24 cellular contexts compared by ENCODE assay signal in the genomic region with DNA sequence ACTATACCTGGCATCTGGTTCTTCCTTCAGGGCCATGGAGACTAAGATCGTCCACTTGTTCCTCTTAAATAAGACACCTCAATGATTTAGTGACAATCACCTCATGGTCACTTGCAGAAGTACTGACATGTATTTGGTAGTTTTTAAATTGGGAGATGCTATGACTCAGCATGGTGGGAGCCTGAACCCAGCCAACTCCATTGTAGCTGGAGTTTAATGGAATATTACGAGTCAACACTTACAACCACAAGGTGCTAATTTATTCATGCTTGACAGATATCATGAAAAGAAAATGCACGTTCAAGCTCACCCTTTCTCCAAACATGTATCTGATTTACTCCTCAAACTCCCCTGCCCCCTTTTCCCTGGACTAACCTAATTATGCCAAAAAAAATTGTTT. TPM values are rescaled to one million over a fixed set of nuclear protein-coding genes. Genes with fewer than 3 reads are reported as not detected.
"Had no signal": no experiment of that assay in that cellular context is flagged by ENCODE, and none has a peak within 500 bp of the region (broad histone marks: within the 10 kb centered on the region; RNA-seq: fewer than 3 reads in every experiment).

No MANE protein-coding gene starts in this region.

- H3K27ac ChIP-seq: heart left ventricle, parathyroid adenoma, prostate gland, spleen, testis, tibial nerve, upper lobe of right lung, vagina had no signal

- H3K9me3 Mint-ChIP-seq: nephron progenitor cell; stimulated activated naive B cell treated with anti-CD40 and anti-IgM and Interleukin-4, amounts not matched to agents 10 μg/mL and 1 μg/mL and 100 μg/mL, for 72 hours had no signal

- H3K36me3 ChIP-seq: heart left ventricle, prostate gland, spleen, tibial nerve, upper lobe of right lung, vagina had no signal

- H2AFZ ChIP-seq: parathyroid adenoma had no signal

- H3K36me3 Mint-ChIP-seq: stimulated activated naive B cell treated with anti-CD40 and anti-IgM and Interleukin-4, amounts not matched to agents 10 μg/mL and 1 μg/mL and 100 μg/mL, for 72 hours had no signal

- H3K9ac ChIP-seq: parathyroid adenoma had no signal

- H3K27ac Mint-ChIP-seq: naive thymus-derived CD4-positive, alpha-beta T cell; nephron progenitor cell; stimulated activated naive B cell treated with anti-CD40 and anti-IgM and Interleukin-4, amounts not matched to agents 10 μg/mL and 1 μg/mL and 100 μg/mL, for 72 hours; stimulated activated naive CD8-positive, alpha-beta T cell treated with anti-CD3 and anti-CD28 coated beads, Interleukin-15, amount 100 ng/mL, for 72 hours had no signal

- FAIRE-seq: endometrium, frontal cortex had no signal

- H3K9me3 ChIP-seq: heart left ventricle, prostate gland, spleen, testis, tibial nerve, upper lobe of right lung, vagina had no signal

- ATAC-seq: esophagus mucosa; heart left ventricle; naive thymus-derived CD4-positive, alpha-beta T cell; sciatic nerve; stimulated activated naive B cell treated with anti-CD40 and anti-IgM and Interleukin-4, amounts not matched to agents 10 μg/mL and 1 μg/mL and 100 μg/mL, for 72 hours; stimulated activated naive CD8-positive, alpha-beta T cell treated with anti-CD3 and anti-CD28 coated beads, Interleukin-15, amount 100 ng/mL, for 72 hours; upper lobe of right lung had no signal

- DNase-seq: effector CD8-positive, alpha-beta T cell; heart left ventricle; hippocampal formation; naive thymus-derived CD4-positive, alpha-beta T cell; nephron progenitor cell; retina; spleen; stimulated activated CD4-positive, alpha-beta T cell treated with anti-CD3 and anti-CD28 coated beads, Interleukin-15, amount 100 ng/mL, for 24 hours; stimulated activated CD4-positive, alpha-beta T cell treated with anti-CD3 and anti-CD28 coated beads, Interleukin-1b, Interleukin-23, amount 100 ng/mL, for 48 hours; stimulated activated CD4-positive, alpha-beta T cell treated with anti-CD3 and anti-CD28 coated beads, Interleukin-4, amount 100 ng/mL, for 24 hours; stimulated activated naive B cell treated with anti-CD40 and anti-IgM and Interleukin-4, amounts not matched to agents 10 μg/mL and 1 μg/mL and 100 μg/mL, for 72 hours; stimulated activated naive CD8-positive, alpha-beta T cell treated with anti-CD3 and anti-CD28 coated beads, Interleukin-15, amount 100 ng/mL, for 72 hours; testis; upper lobe of right lung had no signal

- H3K4me3 Mint-ChIP-seq: naive thymus-derived CD4-positive, alpha-beta T cell; nephron progenitor cell; stimulated activated naive B cell treated with anti-CD40 and anti-IgM and Interleukin-4, amounts not matched to agents 10 μg/mL and 1 μg/mL and 100 μg/mL, for 72 hours; stimulated activated naive CD8-positive, alpha-beta T cell treated with anti-CD3 and anti-CD28 coated beads, Interleukin-15, amount 100 ng/mL, for 72 hours had no signal

- H3K4me1 ChIP-seq: parathyroid adenoma, prostate gland, testis, upper lobe of right lung, vagina had no signal

- H3K4me3 ChIP-seq: heart left ventricle, prostate gland, spleen, testis, tibial nerve, upper lobe of right lung, vagina had no signal

- H3K79me2 ChIP-seq: parathyroid adenoma had no signal

- H3K27me3 ChIP-seq: heart left ventricle, spleen, testis, tibial nerve, upper lobe of right lung, vagina had no signal

RNA-seq across cellular contexts. Expression of a gene that starts 24.4 kb away (rescaled TPM):
- total RNA-seq: kidney epithelial cell, mononuclear cell had no signal
- polyA plus RNA-seq: naive thymus-derived CD4-positive, alpha-beta T cell had no signal
